33 cellular contexts compared by ENCODE assay signal in genomic region chr10:7008645-7009044, GRCh38.
A peak's percentile ranks its signal among the peaks of the same experiment; 100 is the strongest.
DNase-seq lines count a peak whose midpoint lies in the region; ATAC-seq, FAIRE-seq and TF ChIP-seq lines count a peak whose summit lies in the region.
"Had no signal": no experiment of that assay in that cellular context is flagged by ENCODE, and none has a peak within 500 bp of the region (broad histone marks: within the 10 kb centered on the region; RNA-seq: fewer than 3 reads in every experiment).

No MANE protein-coding gene starts in this region.

- intact Hi-C loops in HepG2 (cut with micrococcal nuclease; ENCODE audit: unreplicated experiment), result no loop called here
- intact Hi-C loops in right lobe of liver (cut with DNase I), result no loop called here
- intact Hi-C loops in K562 (cut with micrococcal nuclease), result no loop called here

- ATAC-seq in HepG2 (no peak), right lobe of liver (no peak), K562 (no peak), GM21619 (IDR thresholded peaks at IDR 0.05; ENCODE audit: unreplicated experiment) (no peak), gastroesophageal sphincter (no peak)
- ATAC-seq: A549; CD8-positive, alpha-beta T cell had no signal

- TF ChIP-seq RAD21 in HepG2 (CRISPR knock-in tag; IDR thresholded peaks at IDR 0.05) (no peak), K562 (CRISPR knock-in tag; conservative IDR thresholded peaks at IDR 0.05 in 1 of 2, IDR thresholded peaks at IDR 0.05 in 1 of 2) (no peak)

- no peaks in the 10 kb centered on the region for H4K20me1 ChIP-seq in HepG2 (ENCODE audit: insufficient read depth, low read length)
- no peaks in the 10 kb centered on the region for H4K20me1 ChIP-seq in K562 (replicated peaks; ENCODE audit: control insufficient read depth, insufficient read depth, low read length)
- H4K20me1 ChIP-seq: BLaER1; BLaER1 treated with 17β-estradiol and CSF1 and Interleukin-3, amounts not matched to agents 10 nM and 100 nM had no signal

- POLR2A ChIA-PET in HepG2 (lab: Yijun Ruan, JAX) (no interaction called here), HEK293T (lab: Yijun Ruan, JAX) (no interaction called here), K562 (lab: Yijun Ruan, JAX) (interaction anchor here (0.6 kb wide), 1 partner anchor 420 kb away, joined by 3 read pairs; no protein-coding TSS in a partner anchor)

- FAIRE-seq in HepG2 (lab: Jason Lieb, UNC) (no peak), K562 (lab: Jason Lieb, UNC) (no peak)
- FAIRE-seq: A204.1, A549, D721Med had no signal

- TF ChIP-seq POLR2A in HepG2 (IDR thresholded peaks at IDR 0.05; ENCODE audit: insufficient read depth in 1 of 2, low read depth in 2 of 2, low read length in 2 of 2) (no peak), right lobe of liver (IDR thresholded peaks at IDR 0.05) (no peak), K562 (conservative IDR thresholded peaks at IDR 0.05) (no peak), gastroesophageal sphincter (IDR thresholded peaks at IDR 0.05) (no peak)

- H3K9me3 ChIP-seq in HepG2 (ENCODE audit: low read length) (no peaks in the 10 kb centered on the region), right lobe of liver (no peaks in the 10 kb centered on the region), K562 (replicated peaks; ENCODE audit: control insufficient read depth, insufficient read depth, low read depth, low read length) (no peaks in the 10 kb centered on the region), gastroesophageal sphincter (no peaks in the 10 kb centered on the region)
- H3K9me3 ChIP-seq: A549, BE2C, BLaER1 had no signal

- no peak overlapping the region for H3K4me3 ChIP-seq in HepG2 (replicated peaks in 1 of 3; ENCODE audit: insufficient read depth in 1 of 3, low read depth in 2 of 3, low read length in 3 of 3)
- no peak overlapping the region for H3K4me3 ChIP-seq in right lobe of liver
- no peak overlapping the region for H3K4me3 ChIP-seq in K562
- H3K4me3 ChIP-seq in gastroesophageal sphincter, result no peak overlapping the region
- H3K4me3 ChIP-seq: A549; BLaER1; BLaER1 treated with 17β-estradiol and CSF1 and Interleukin-3, amounts not matched to agents 10 nM and 100 nM had no signal

- BruUV-seq in HepG2 (replicated peaks; lab: Mats Ljungman, UMichigan) (no TSS peak), K562 (replicated peaks; lab: Mats Ljungman, UMichigan) (no TSS peak)

- TF ChIP-seq EP300 in HepG2 (IDR thresholded peaks at IDR 0.05; ENCODE audit: low read depth in 2 of 2, low read length in 2 of 2) (no peak), HepG2 (CRISPR knock-in tag; IDR thresholded peaks at IDR 0.05; ENCODE audit: borderline replicate concordance) (no peak), K562 (IDR thresholded peaks at IDR 0.05; ENCODE audit: low read length) (no peak), gastroesophageal sphincter (IDR thresholded peaks at IDR 0.05) (no peak)

- H3K27me3 ChIP-seq in HepG2 (ENCODE audit: control insufficient read depth in 1 of 2, insufficient read depth in 2 of 2, low read length in 2 of 2) (no peaks in the 10 kb centered on the region; a peak in 1 of 5 replicates), right lobe of liver (no peaks in the 10 kb centered on the region), K562 (ENCODE audit: control insufficient read depth in 2 of 2, insufficient read depth in 2 of 2, low read length in 2 of 2) (no peaks in the 10 kb centered on the region), gastroesophageal sphincter (no peaks in the 10 kb centered on the region)
- H3K27me3 ChIP-seq: BE2C; BLaER1; BLaER1 treated with 17β-estradiol and CSF1 and Interleukin-3, amounts not matched to agents 10 nM and 100 nM had no signal

- CTCF ChIA-PET in HepG2 (lab: Yijun Ruan, JAX; ENCODE audit: low intra/inter-chr PET ratio, low total read pairs) (no interaction called here), HEK293T (lab: Yijun Ruan, JAX) (no interaction called here), K562 (lab: Yijun Ruan, JAX; ENCODE audit: low intra/inter-chr PET ratio) (no interaction called here)

- DNase-seq in HepG2 (ENCODE audit: low spot score) (no peak), right lobe of liver (no peak), HEK293T (ENCODE audit: extremely low spot score) (no peak), K562 (ENCODE audit: extremely low read depth in 1 of 4, low spot score in 3 of 4) (no peak)
- DNase-seq: 8988T; ACHN; AML-193; BE2C; C1 segment of cervical spinal cord; Caco-2; Calu3; CD4-positive, alpha-beta memory T cell; CD4-positive, alpha-beta T cell; CD4-positive, CD25-positive, alpha-beta regulatory T cell; CD8-positive, alpha-beta memory T cell; CD8-positive, alpha-beta T cell; COR-L47; DMS 273 treated with DMSO at 0.1 percent for 48 hours; DMS153; DMS53; DMS79; DMS79 treated with DMSO at 0.1 percent for 48 hours; DND-41; EL had no signal

- WGBS in HepG2 (ENCODE audit: low lambda C conversion rate), result 3% methylated on average over 2 of the region's 2 CpGs
- 87% methylated on average over 2 of the region's 2 CpGs for WGBS in right lobe of liver (ENCODE audit: insufficient coverage, low coverage, low lambda C conversion rate, missing lambda C conversion rate)
- 52% methylated on average over 2 of the region's 2 CpGs for WGBS in K562 (ENCODE audit: insufficient coverage, low coverage, missing lambda C conversion rate)
- 86 to 90% methylated on average over 2 of the region's 2 CpGs for WGBS in gastroesophageal sphincter (ENCODE audit: low coverage in 1 of 2), 2 donors

- in situ Hi-C loops in HepG2 (cut with HindIII; ENCODE audit: extremely low pct_ligation_motif_present, low pct_unique_long_range_greater_than_20kb), result no loop called here
- in situ Hi-C loops in K562 (cut with MboI), result no loop called here

- H3K4me2 ChIP-seq in HepG2 (ENCODE audit: low read depth, low read length), result no peak overlapping the region
- no peak overlapping the region for H3K4me2 ChIP-seq in K562 (ENCODE audit: insufficient read depth, low read length)
- H3K4me2 ChIP-seq: A549; BLaER1; BLaER1 treated with 17β-estradiol and CSF1 and Interleukin-3, amounts not matched to agents 10 nM and 100 nM had no signal

- TF ChIP-seq CTCF in HepG2 (CRISPR knock-in tag; IDR thresholded peaks at IDR 0.05) (no peak), right lobe of liver (IDR thresholded peaks at IDR 0.05) (no peak), K562 (IDR thresholded peaks at IDR 0.05 in 2 of 3, conservative IDR thresholded peaks at IDR 0.05 in 1 of 3; ENCODE audit: insufficient read depth in 2 of 3, low read depth in 1 of 3, low read length in 3 of 3) (no peak), gastroesophageal sphincter (IDR thresholded peaks at IDR 0.05) (no peak)

- H3K9ac ChIP-seq in HepG2 (ENCODE audit: insufficient read depth, low read depth, low read length) (no peak overlapping the region), K562 (ENCODE audit: insufficient read depth in 1 of 2, low read depth in 2 of 2, low read length in 2 of 2) (no peak overlapping the region)
- H3K9ac ChIP-seq: BLaER1; BLaER1 treated with 17β-estradiol and CSF1 and Interleukin-3, amounts not matched to agents 10 nM and 100 nM had no signal

- H2AFZ ChIP-seq in HepG2 (ENCODE audit: low read length), result no peak overlapping the region
- H2AFZ ChIP-seq in K562 (ENCODE audit: low read depth, low read length), result no peak overlapping the region

- no peak overlapping the region for H3K27ac ChIP-seq in HepG2 (ENCODE audit: extremely low read length, insufficient read depth, low read length)
- no peak overlapping the region for H3K27ac ChIP-seq in right lobe of liver
- H3K27ac ChIP-seq in K562 (ENCODE audit: extremely low read depth, low read depth, low read length), result no peak overlapping the region
- no peak overlapping the region for H3K27ac ChIP-seq in gastroesophageal sphincter
- H3K27ac ChIP-seq: 22Rv1; A549; BLaER1; BLaER1 treated with 17β-estradiol and CSF1 and Interleukin-3, amounts not matched to agents 10 nM and 100 nM; C4-2B had no signal

- H3K36me3 ChIP-seq in HepG2 (replicated peaks in 1 of 2; ENCODE audit: control insufficient read depth in 1 of 2, insufficient read depth in 2 of 2, low read length in 2 of 2), result no peaks in the 10 kb centered on the region
- H3K36me3 ChIP-seq in right lobe of liver, result no peaks in the 10 kb centered on the region
- no peaks in the 10 kb centered on the region for H3K36me3 ChIP-seq in K562 (ENCODE audit: control insufficient read depth, insufficient read depth, low read length)
- H3K36me3 ChIP-seq in gastroesophageal sphincter, result no peaks in the 10 kb centered on the region
- H3K36me3 ChIP-seq: BE2C; BLaER1; BLaER1 treated with 17β-estradiol and CSF1 and Interleukin-3, amounts not matched to agents 10 nM and 100 nM had no signal

- H3K9me1 ChIP-seq in K562 (ENCODE audit: control insufficient read depth, insufficient read depth, low read length), result no peaks in the 10 kb centered on the region

- H3K79me2 ChIP-seq in HepG2 (ENCODE audit: insufficient read depth, low read length), result no peaks in the 10 kb centered on the region
- H3K79me2 ChIP-seq in K562 (ENCODE audit: control insufficient read depth, insufficient read depth, low read length), result no peaks in the 10 kb centered on the region

- no peaks in the 10 kb centered on the region for H3K4me1 ChIP-seq in HepG2 (ENCODE audit: insufficient read depth, low read length)
- H3K4me1 ChIP-seq in right lobe of liver, result no peaks in the 10 kb centered on the region
- peaks cover 0 to 28% of the 10 kb centered on the region in 2 experiments; a peak in 2 of 5 replicates for H3K4me1 ChIP-seq in K562 (replicated peaks in 1 of 2; ENCODE audit: control insufficient read depth in 2 of 2, insufficient read depth in 2 of 2, low read length in 2 of 2)
- no peaks in the 10 kb centered on the region for H3K4me1 ChIP-seq in gastroesophageal sphincter
- H3K4me1 ChIP-seq: A549, BE2C, Caco-2 had no signal

TF ChIP-seq in HEK293T, 16 proteins besides CTCF, POLR2A, EP300 and RAD21:
- TF ChIP-seq L3MBTL2 (conservative IDR thresholded peaks at IDR 0.05), result no peak
- peak; percentile 81 for TF ChIP-seq ELF4 (IDR thresholded peaks at IDR 0.05)
- no peak for TF ChIP-seq FOXM1 (IDR thresholded peaks at IDR 0.05; ENCODE audit: borderline replicate concordance)

TF ChIP-seq in K562, 482 proteins besides CTCF, POLR2A, EP300 and RAD21 (continues in another document):
- TF ChIP-seq YY1 (IDR thresholded peaks at IDR 0.05; ENCODE audit: borderline replicate concordance in 1 of 3, control insufficient read depth in 1 of 3, extremely low read depth in 1 of 3, insufficient read depth in 3 of 3, insufficient read length in 1 of 3, insufficient replicate concordance in 2 of 3, low read depth in 1 of 3, low read length in 2 of 3), result no peak
